Comparison of ENCODE assay signal across 13 cellular contexts in the genomic region with DNA sequence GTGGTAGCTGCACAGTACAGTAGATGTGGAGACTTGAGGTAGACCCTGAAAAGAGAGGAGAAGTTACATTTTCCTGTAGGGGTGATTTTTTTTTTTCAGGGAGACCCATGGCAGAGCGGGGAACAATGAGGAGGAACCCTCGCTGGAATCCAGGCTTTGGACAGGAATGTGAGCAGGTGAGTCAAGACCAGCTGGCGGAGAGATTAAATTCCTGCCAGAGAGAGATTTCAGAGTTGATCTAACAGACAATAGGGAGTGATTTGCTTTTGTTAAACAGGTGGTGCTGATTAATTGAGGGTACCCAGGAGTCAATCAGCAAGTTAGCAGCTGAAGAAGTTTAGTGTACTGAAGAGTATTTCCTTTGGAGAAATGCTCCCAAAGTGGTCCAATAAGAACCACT. TPM values are rescaled to one million over a fixed set of nuclear protein-coding genes. Genes with fewer than 3 reads are reported as not detected.
DNase-seq lines count a peak whose midpoint lies in the region; ATAC-seq, FAIRE-seq and TF ChIP-seq lines count a peak whose summit lies in the region.
"Had no signal": no experiment of that assay in that cellular context is flagged by ENCODE, and none has a peak within 500 bp of the region (broad histone marks: within the 10 kb centered on the region; RNA-seq: fewer than 3 reads in every experiment).

No MANE protein-coding gene starts in this region.

- H3K4ac ChIP-seq in mesendoderm (ENCODE audit: low read depth, low read length) = no peak overlapping the region

- no peak overlapping the region for H3K27ac ChIP-seq in mesendoderm (ENCODE audit: low read depth, low read length)
- H3K27ac ChIP-seq: SK-N-MC had no signal

- H3K56ac ChIP-seq in mesendoderm (ENCODE audit: low read length) = no peak overlapping the region

- no peak for ATAC-seq in GM18907 (IDR thresholded peaks at IDR 0.05; ENCODE audit: unreplicated experiment)
- ATAC-seq in HG03045 (IDR thresholded peaks at IDR 0.05; ENCODE audit: unreplicated experiment) = no peak

- no peak overlapping the region for H3K23ac ChIP-seq in mesendoderm (ENCODE audit: low read length)

- H3K4me3 ChIP-seq in H7 (ENCODE audit: insufficient read depth, low read depth, low read length) = no peak overlapping the region
- no peak overlapping the region for H3K4me3 ChIP-seq in bronchial epithelial cell (ENCODE audit: low read depth, low read length)
- no peak overlapping the region for H3K4me3 ChIP-seq in mesendoderm (ENCODE audit: low read length)
- H3K4me3 ChIP-seq: K562, SK-N-MC had no signal

- H2BK15ac ChIP-seq in mesendoderm (replicated peaks; ENCODE audit: low read depth) = no peak overlapping the region

- H3K79me2 ChIP-seq in mesendoderm (ENCODE audit: control insufficient read depth, insufficient read depth, low read length) = no peaks in the 10 kb centered on the region

- H3K4me2 ChIP-seq in mesendoderm (ENCODE audit: low read length) = no peak overlapping the region

- no peaks in the 10 kb centered on the region for H3K36me3 ChIP-seq in H7 (replicated peaks; ENCODE audit: control insufficient read depth, insufficient read depth, low read length)
- H3K36me3 ChIP-seq in bronchial epithelial cell (ENCODE audit: control insufficient read depth, insufficient read depth, low read length) = no peaks in the 10 kb centered on the region
- no peaks in the 10 kb centered on the region for H3K36me3 ChIP-seq in mesendoderm (ENCODE audit: control insufficient read depth, insufficient read depth, low read length)
- H3K36me3 ChIP-seq: BE2C had no signal

- H2BK5ac ChIP-seq in mesendoderm (ENCODE audit: low read length) = no peak overlapping the region

- FAIRE-seq in bronchial epithelial cell (lab: Jason Lieb, UNC) = peak; percentile 23
- FAIRE-seq: GM19239 had no signal

- no peak overlapping the region for H3K9ac ChIP-seq in mesendoderm (ENCODE audit: low read length)

- H2AK5ac ChIP-seq in mesendoderm (ENCODE audit: low read length) = no peak overlapping the region

- no peaks in the 10 kb centered on the region for H3K27me3 ChIP-seq in H7 (ENCODE audit: control insufficient read depth, insufficient read depth, low read length)
- H3K27me3 ChIP-seq in bronchial epithelial cell (ENCODE audit: control insufficient read depth, insufficient read depth, low read length) = no peaks in the 10 kb centered on the region
- no peaks in the 10 kb centered on the region for H3K27me3 ChIP-seq in mesendoderm (ENCODE audit: insufficient read depth, low read length, poor library complexity)
- H3K27me3 ChIP-seq: BE2C had no signal

- no peaks in the 10 kb centered on the region for H3K79me1 ChIP-seq in mesendoderm (ENCODE audit: low read length)

- TF ChIP-seq CTCF in bronchial epithelial cell (IDR thresholded peaks at IDR 0.05; ENCODE audit: insufficient read depth, low read length, severe bottlenecking) = no peak

- H3K4me1 ChIP-seq in mesendoderm (ENCODE audit: control insufficient read depth, low read depth, low read length) = no peaks in the 10 kb centered on the region
- H3K4me1 ChIP-seq: BE2C, Caco-2 had no signal

- DNase-seq in H7 (peak; percentile 28), NCI-H69 (lab: John Stamatoyannopoulos, UW) (peak; percentile 12), bronchial epithelial cell (ENCODE audit: low read depth) (peak; percentile 11), mesendoderm (peak; percentile 38), NCI-H1092 treated with DMSO at 0.1 percent for 48 hours (lab: John Stamatoyannopoulos, UW) (no peak)
- DNase-seq: GDM1 had no signal

- no peak overlapping the region for H2BK120ac ChIP-seq in mesendoderm (ENCODE audit: low read depth, low read length)

- no peak overlapping the region for H3K18ac ChIP-seq in mesendoderm (ENCODE audit: low read length)

- no CpG with 5 or more reads among the region's 3 CpGs for WGBS in mesendoderm (ENCODE audit: extremely low coverage, insufficient coverage, low lambda C conversion rate)

- no peak overlapping the region for H4K5ac ChIP-seq in mesendoderm (ENCODE audit: low read length)

- H4K8ac ChIP-seq in mesendoderm (ENCODE audit: low read depth, low read length) = no peak overlapping the region

RNA-seq across cellular contexts. Expression of a gene that starts 41.6 kb away (rescaled TPM):
- total RNA-seq in H7 (2014; rRNA removed; shearing (Covaris generic)) = 11.0 and 11.2 TPM in 2 replicates
- total RNA-seq in bronchial epithelial cell = 19.7 and 21.8 TPM in 2 replicates
- 13.3 TPM for polyA plus RNA-seq in mesendoderm (2013, experiment 1 of 2)
- polyA plus RNA-seq in mesendoderm (2013, experiment 2 of 2) = 13.2 TPM
